ENCODE assay signal across 18 cellular contexts in genomic region chr10:25766213-25766612, GRCh38.
"Had no signal": no experiment of that assay in that cellular context is flagged by ENCODE, and none has a peak within 500 bp of the region (broad histone marks: within the 10 kb centered on the region; RNA-seq: fewer than 3 reads in every experiment).

No MANE protein-coding gene starts in this region.

- H3K36me3 ChIP-seq: gastrocnemius medialis, sigmoid colon, upper lobe of right lung had no signal

- H3K27ac ChIP-seq: gastrocnemius medialis, sigmoid colon, upper lobe of right lung had no signal

- H3K4me3 ChIP-seq: gastrocnemius medialis, lung, mucosa of descending colon, sigmoid colon, upper lobe of right lung had no signal

- DNase-seq: activated CD4-positive, alpha-beta memory T cell treated with anti-CD3 and anti-CD28 coated beads, Interleukin-2, amount 10 ng/mL, durations not matched to agents 7 days and 5 days; activated CD8-positive, alpha-beta memory T cell treated with anti-CD3 and anti-CD28 coated beads, Interleukin-2, amount 50 U/mL, for 4 hours; activated gamma-delta T cell treated with Interleukin-2 at 50 U/mL for 16 hours; activated naive CD8-positive, alpha-beta T cell treated with anti-CD3 and anti-CD28 coated beads, Interleukin-2, amount 10 ng/mL, durations not matched to agents 7 days and 5 days; activated T-cell treated with anti-CD3 and anti-CD28 coated beads, Interleukin-2, amount 50 U/mL, for 72 hours; anterior cingulate cortex; gastrocnemius medialis; immature natural killer cell; left cardiac atrium; mucosa of descending colon; naive thymus-derived CD8-positive, alpha-beta T cell; sigmoid colon; stimulated activated CD4-positive, alpha-beta T cell treated with anti-CD3 and anti-CD28 coated beads, Interleukin-12 subunit alpha, Interleukin-12 subunit beta, amount 100 ng/mL, for 4 hours; stimulated activated CD8-positive, alpha-beta memory T cell treated with anti-CD3 and anti-CD28 coated beads, Interleukin-4, amount 100 ng/mL, for 48 hours; stimulated activated naive CD8-positive, alpha-beta T cell treated with anti-CD3 and anti-CD28 coated beads, Interleukin-15, Interleukin-2, amounts not matched to agents 100 U/mL and 50 U/mL, for 24 hours; T-helper 9 cell; upper lobe of right lung had no signal

- ATAC-seq: activated T-cell treated with anti-CD3 and anti-CD28 coated beads, Interleukin-2, amount 50 U/mL, for 72 hours; gastrocnemius medialis; left cardiac atrium; mucosa of descending colon; stimulated activated naive CD8-positive, alpha-beta T cell treated with anti-CD3 and anti-CD28 coated beads, Interleukin-15, Interleukin-2, amounts not matched to agents 100 U/mL and 50 U/mL, for 24 hours; upper lobe of right lung had no signal

- H3K4me1 ChIP-seq: gastrocnemius medialis, sigmoid colon, upper lobe of right lung had no signal

- H3K9me3 ChIP-seq: gastrocnemius medialis, mucosa of descending colon, sigmoid colon, upper lobe of right lung had no signal
